ENCODE assay signal across 18 cellular contexts in the genomic region with DNA sequence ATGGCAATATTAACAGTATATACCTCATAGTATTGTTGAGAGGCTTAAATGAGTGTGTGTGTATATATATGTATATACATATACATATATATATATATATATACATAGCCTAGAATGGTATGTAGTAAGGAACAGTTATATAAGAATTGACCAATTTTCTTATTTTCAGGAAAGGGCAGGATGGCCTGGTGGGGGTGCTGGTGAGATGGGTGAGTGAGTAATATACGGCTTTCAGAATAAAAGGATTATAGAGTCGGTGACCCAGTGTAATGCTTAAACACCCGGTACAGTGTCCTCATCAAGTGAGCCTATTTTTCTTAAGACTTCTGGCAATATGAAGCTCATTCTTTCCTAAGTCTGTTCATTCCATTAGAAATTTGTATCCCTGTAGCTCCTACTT. TPM values are rescaled to one million over a fixed set of nuclear protein-coding genes. Genes with fewer than 3 reads are reported as not detected.
"Had no signal": no experiment of that assay in that cellular context is flagged by ENCODE, and none has a peak within 500 bp of the region (broad histone marks: within the 10 kb centered on the region; RNA-seq: fewer than 3 reads in every experiment).

No MANE protein-coding gene starts in this region.

- H3K9me3 ChIP-seq: adrenal gland, thyroid gland, uterus had no signal

- H3K4me3 ChIP-seq: adrenal gland, lung, thyroid gland, uterus had no signal

- ATAC-seq: activated CD4-positive, CD25-positive, alpha-beta regulatory T cell treated with anti-CD3 and anti-CD28 coated beads, Interleukin-2, amount 50 U/mL, for 24 hours; esophagus mucosa; left cardiac atrium; right cardiac atrium had no signal

- H3K4me1 ChIP-seq: adrenal gland, parathyroid adenoma, uterus had no signal

- H3K27me3 ChIP-seq: adrenal gland, thyroid gland, uterus had no signal

- DNase-seq: activated CD4-positive, alpha-beta T cell treated with anti-CD3 and anti-CD28 coated beads, Interleukin-2, amount 50 U/mL, for 4 hours; activated naive CD4-positive, alpha-beta T cell treated with anti-CD3 and anti-CD28 coated beads, Interleukin-2, amount 50 U/mL, for 16 hours; activated T-cell treated with anti-CD3 and anti-CD28 coated beads, Interleukin-2, amount 50 U/mL, for 1 hour; adrenal gland; central memory CD4-positive, alpha-beta T cell; dermis blood vessel endothelial cell; foreskin fibroblast; immature natural killer cell; left cardiac atrium; naive B cell; right cardiac atrium; small intestine; thyroid gland; uterus had no signal

- H3K36me3 ChIP-seq: adrenal gland, thyroid gland, uterus had no signal

- H3K27ac ChIP-seq: adrenal gland, parathyroid adenoma, thyroid gland, uterus had no signal

RNA-seq across cellular contexts. Expression of a gene that starts 11.7 kb away (rescaled TPM):
- total RNA-seq: adrenal gland, dermis blood vessel endothelial cell, esophagus mucosa, thyroid gland had no signal
